Comparison of ENCODE assay signal across 8 cellular contexts in the genomic region with DNA sequence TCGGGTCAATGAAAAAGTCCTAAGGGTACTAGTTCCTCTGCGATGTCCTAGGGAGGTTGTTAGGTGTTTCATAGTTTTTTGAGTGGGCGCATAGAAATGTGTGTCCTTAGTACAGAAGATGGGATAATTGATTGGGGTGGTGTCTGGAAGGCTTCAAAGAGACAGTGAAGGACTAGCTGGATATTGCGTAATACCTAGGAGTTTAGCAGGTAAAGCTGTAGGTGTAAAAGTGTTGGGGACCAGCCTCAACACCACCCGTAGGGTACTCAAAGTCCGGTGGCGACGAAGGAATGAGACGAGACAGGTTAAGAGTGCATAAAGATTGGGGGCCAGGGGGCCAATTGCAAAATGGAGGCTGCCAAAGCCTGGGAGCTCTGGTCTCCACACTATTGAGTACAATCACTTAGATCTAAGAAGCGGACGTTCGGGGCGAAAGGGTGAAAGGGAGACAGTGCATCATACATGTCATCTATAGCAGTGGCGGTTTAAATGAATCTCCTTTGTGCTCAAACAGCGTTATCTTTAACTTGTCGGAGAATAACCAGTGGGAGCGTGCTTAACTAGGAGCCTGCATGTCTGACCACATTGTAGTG. TPM values are rescaled to one million over a fixed set of nuclear protein-coding genes. Genes with fewer than 3 reads are reported as not detected.
DNase-seq lines count a peak whose midpoint lies in the region; ATAC-seq and TF ChIP-seq lines count a peak whose summit lies in the region.

No MANE protein-coding gene starts in this region.

- H3K9me3 ChIP-seq in MG63 (no peaks in the 10 kb centered on the region), ectodermal cell (ENCODE audit: control insufficient read depth, low read length) (no peaks in the 10 kb centered on the region)

- H3K27ac Mint-ChIP-seq in CD14-positive monocyte: peak overlapping the region in 6 of 7 donors; percentile 72 to 92 (median 87)
- peak overlapping the region in 1 of 3 experiments; percentile 47 for H3K27ac Mint-ChIP-seq in nephron

- H3K36me3 Mint-ChIP-seq in CD14-positive monocyte (peaks cover 18 to 19% of the 10 kb centered on the region in 2 donors), nephron (ENCODE audit: low read depth) (peaks cover 3% of the 10 kb centered on the region)

- H3K4me3 ChIP-seq in MG63 (peak overlapping the region; percentile 62), ectodermal cell (ENCODE audit: insufficient read depth, low read depth, low read length) (peak overlapping the region; percentile 99)

- DNase-seq in CD14-positive monocyte (ENCODE audit: low spot score): no peak
- DNase-seq in MG63: no peak
- no peak for DNase-seq in GM19238 (ENCODE audit: insufficient read length, low spot score)
- DNase-seq in D341Med (ENCODE audit: low spot score): no peak
- no peak for DNase-seq in NCI-H1436 treated with DMSO at 0.1 percent for 48 hours (lab: John Stamatoyannopoulos, UW)

- no peak for ATAC-seq in GM21390 (IDR thresholded peaks at IDR 0.05; ENCODE audit: unreplicated experiment)

- peaks cover 17% of the 10 kb centered on the region for H3K4me1 ChIP-seq in ectodermal cell (ENCODE audit: control insufficient read depth, insufficient read depth, low read length)

- H3K4me1 Mint-ChIP-seq in CD14-positive monocyte (peaks cover 23% of the 10 kb centered on the region), nephron (peaks cover 69% of the 10 kb centered on the region)

- TF ChIP-seq CTCF in CD14-positive monocyte (IDR thresholded peaks at IDR 0.05) (no peak), nephron (IDR thresholded peaks at IDR 0.05; ENCODE audit: unreplicated experiment in 3 of 3) (no peak)

- H3K27me3 ChIP-seq in MG63 (no peaks in the 10 kb centered on the region), ectodermal cell (ENCODE audit: control insufficient read depth, insufficient read depth, low read length, poor library complexity, severe bottlenecking) (no peaks in the 10 kb centered on the region)

- H3K9me3 Mint-ChIP-seq in CD14-positive monocyte (peaks cover 11 to 26% (median 20%) of the 10 kb centered on the region in 7 donors), nephron (peaks cover 4% of the 10 kb centered on the region)

- H3K4me3 Mint-ChIP-seq in CD14-positive monocyte (peak overlapping the region; percentile 87 to 98), nephron (peak overlapping the region; percentile 82 to 91 (median 84))

- intact Hi-C loops in CD14-positive monocyte (cut with micrococcal nuclease): loop anchor here in 1 of 2 donors (1.0 kb wide), 1 partner anchor 13 kb away; no protein-coding TSS in a partner anchor

- H3K36me3 ChIP-seq in MG63 (no peaks in the 10 kb centered on the region), ectodermal cell (ENCODE audit: control insufficient read depth, insufficient read depth, low read length) (no peaks in the 10 kb centered on the region)

- 64 to 67% methylated on average over 17 of the region's 17 CpGs for WGBS in ectodermal cell, 2 experiments

- H3K27me3 Mint-ChIP-seq in CD14-positive monocyte (ENCODE audit: low read depth in 3 of 3): peaks cover 0 to 2% (median 0%) of the 10 kb centered on the region in 3 donors
- H3K27me3 Mint-ChIP-seq in nephron (ENCODE audit: low read depth): no peaks in the 10 kb centered on the region

- no peak overlapping the region for H3K27ac ChIP-seq in ectodermal cell (ENCODE audit: insufficient read depth, low read depth, low read length, poor library complexity, severe bottlenecking)

RNA-seq across cellular contexts. Expression of a gene that starts 1.0 kb away (rescaled TPM):
- polyA plus RNA-seq in CD14-positive monocyte: 1 to 10 TPM; 4.9 to 6.6 TPM
- total RNA-seq in MG63 (2014; rRNA removed; shearing (Covaris generic); ENCODE audit: low replicate concordance): 3.2 and 13.4 TPM in 2 replicates
- polyA plus RNA-seq in ectodermal cell (2013, experiment 1 of 4): 13.3 TPM
- 14.5 TPM for polyA plus RNA-seq in ectodermal cell (2013, experiment 2 of 4)
- 12.3 TPM for polyA plus RNA-seq in ectodermal cell (2013, experiment 3 of 4)
- 12.4 TPM for polyA plus RNA-seq in ectodermal cell (2013, experiment 4 of 4)

RNA-seq across cellular contexts. Expression of a gene that starts 1.1 kb away (rescaled TPM):
- polyA plus RNA-seq in CD14-positive monocyte: 10 to 100 TPM; 13.3 to 16.8 TPM
- total RNA-seq in MG63 (2014; rRNA removed; shearing (Covaris generic); ENCODE audit: low replicate concordance): 20.3 and 33.2 TPM in 2 replicates
- 12.0 TPM for polyA plus RNA-seq in ectodermal cell (2013, experiment 1 of 4)
- 16.7 TPM for polyA plus RNA-seq in ectodermal cell (2013, experiment 2 of 4)
- 9.3 TPM for polyA plus RNA-seq in ectodermal cell (2013, experiment 3 of 4)
- 10.9 TPM for polyA plus RNA-seq in ectodermal cell (2013, experiment 4 of 4)
